Comparison of ENCODE assay signal across 8 cellular contexts in genomic region chr11:111982019-111982464, GRCh38. TPM values are rescaled to one million over a fixed set of nuclear protein-coding genes. Genes with fewer than 3 reads are reported as not detected.
A peak's percentile ranks its signal among the peaks of the same experiment; 100 is the strongest.
DNase-seq lines count a peak whose midpoint lies in the region; ATAC-seq and TF ChIP-seq lines count a peak whose summit lies in the region.

No MANE protein-coding gene starts in this region.

- H3K27ac ChIP-seq in cingulate gyrus (ENCODE audit: low read depth, low read length) = peak overlapping the region; percentile 97
- peak overlapping the region; percentile 55 for H3K27ac ChIP-seq in lower lobe of right lung

- H3K4me1 ChIP-seq in lower lobe of right lung = peaks cover 23% of the 10 kb centered on the region

- peaks cover 26% of the 10 kb centered on the region for H3K36me3 ChIP-seq in lower lobe of right lung

- TF ChIP-seq CTCF in AG09319 (IDR thresholded peaks at IDR 0.05; ENCODE audit: low read depth, low read length) (peak; percentile 44), lower lobe of right lung (IDR thresholded peaks at IDR 0.05) (peak; percentile 60)

- no peak for DNase-seq in AG09319 (ENCODE audit: extremely low read depth, low read depth)
- DNase-seq in LoVo (ENCODE audit: low spot score) = peak; percentile 52
- peak; percentile 21 to 43 for DNase-seq in activated CD4-positive, alpha-beta T cell treated with anti-CD3 and anti-CD28 coated beads for 24 hours (ENCODE audit: low read depth in 2 of 2)
- DNase-seq in lower lobe of right lung = peak; percentile 75
- peak; percentile 5 to 28 for DNase-seq in stimulated activated CD8-positive, alpha-beta memory T cell treated with anti-CD3 and anti-CD28 coated beads, Interleukin-2, amount 100 ng/mL, for 1 hour (ENCODE audit: low read depth in 2 of 2)

- ATAC-seq in GM18511 (IDR thresholded peaks at IDR 0.05; ENCODE audit: unreplicated experiment) (peak; percentile 68), lower lobe of right lung (peak; percentile 91 to 92), GM21786 (IDR thresholded peaks at IDR 0.05; ENCODE audit: unreplicated experiment) (no peak)

- H3K9me3 ChIP-seq in lower lobe of right lung = no peaks in the 10 kb centered on the region

- intact Hi-C loops in lower lobe of right lung (cut with DNase I) = loop anchor here (10.0 kb wide), 1 partner anchor 47 kb away; the partner anchor contains the start of gene DIXDC1

- peak overlapping the region; percentile 45 for H3K4me3 ChIP-seq in lower lobe of right lung

- H3K27me3 ChIP-seq in lower lobe of right lung (ENCODE audit: low read depth) = no peaks in the 10 kb centered on the region

RNA-seq across cellular contexts. Expression of gene DLAT, which starts 43.2 kb away (rescaled TPM):
- 26.1 TPM for total RNA-seq in lower lobe of right lung

RNA-seq across cellular contexts. Expression of gene DIXDC1, which starts 44.9 kb away (rescaled TPM):
- total RNA-seq in lower lobe of right lung = 13.2 TPM
